8 cellular contexts compared by ENCODE assay signal in genomic region chr2:26298638-26299393, GRCh38. TPM values are rescaled to one million over a fixed set of nuclear protein-coding genes. Genes with fewer than 3 reads are reported as not detected.
A peak's percentile ranks its signal among the peaks of the same experiment; 100 is the strongest.
DNase-seq lines count a peak whose midpoint lies in the region; ATAC-seq and TF ChIP-seq lines count a peak whose summit lies in the region.

No MANE protein-coding gene starts in this region.

- peak overlapping the region; percentile 74 for H3K18ac ChIP-seq in H9 (ENCODE audit: insufficient read length, low read depth, low read length)

- H3K27ac Mint-ChIP-seq in H9 = no peak overlapping the region

- no peak overlapping the region for H2BK15ac ChIP-seq in H9 (ENCODE audit: low read depth, low read length)

- no peaks in the 10 kb centered on the region for H3K9me3 Mint-ChIP-seq in H9

- no peaks in the 10 kb centered on the region for H3K79me1 ChIP-seq in H9 (ENCODE audit: insufficient read depth, low read depth, low read length, poor library complexity, severe bottlenecking)

- no peak overlapping the region for H2AK5ac ChIP-seq in H9 (ENCODE audit: insufficient read length, low read length)

- H3T11ph ChIP-seq in H9 (ENCODE audit: low read length) = no peak overlapping the region

- H4K91ac ChIP-seq in H9 (ENCODE audit: insufficient read length, low read depth, low read length) = no peak overlapping the region

- no peaks in the 10 kb centered on the region for H3K36me3 ChIP-seq in mucosa of rectum (ENCODE audit: control insufficient read depth in 2 of 2, insufficient read depth in 2 of 2, low read length in 2 of 2)
- H3K36me3 ChIP-seq in tibial artery = no peaks in the 10 kb centered on the region

- H3K14ac ChIP-seq in H9 (ENCODE audit: insufficient read depth, low read length) = peak overlapping the region; percentile 53

- H3K4me1 Mint-ChIP-seq in H9 = peaks cover 0 to 7% of the 10 kb centered on the region in 2 experiments; a peak in 3 of 4 replicates

- H3K4me1 ChIP-seq in H9 (ENCODE audit: insufficient read depth, low read length) (peaks cover 6% of the 10 kb centered on the region; the same call in 1 of the 2 replicates), mucosa of rectum (ENCODE audit: control insufficient read depth in 2 of 2, insufficient read depth in 2 of 2, low read length in 2 of 2) (peaks cover 3 to 6% of the 10 kb centered on the region in 2 donors), tibial artery (peaks cover 0 to 16% (median 7%) of the 10 kb centered on the region in 4 donors)

- no peak overlapping the region for H4K5ac ChIP-seq in H9 (ENCODE audit: insufficient read length, low read depth, low read length)

- intact Hi-C loops in tibial artery (cut with DNase I; ENCODE audit: low total_unique reads) = no loop called here

- peaks cover 15% of the 10 kb centered on the region for H3K23me2 ChIP-seq in H9 (ENCODE audit: insufficient read length, low read depth, low read length, poor library complexity, severe bottlenecking)

- TF ChIP-seq CTCF in H9 (conservative IDR thresholded peaks at IDR 0.05) (no peak), epithelial cell of esophagus (IDR thresholded peaks at IDR 0.05; ENCODE audit: insufficient read depth, low read depth, low read length, missing control alignments) (no peak), tibial artery (IDR thresholded peaks at IDR 0.05) (no peak)

- H3K9me3 ChIP-seq in H9 (ENCODE audit: control insufficient read depth, low read depth, low read length) (no peaks in the 10 kb centered on the region), mucosa of rectum (ENCODE audit: control insufficient read depth in 2 of 2, low read length in 2 of 2) (no peaks in the 10 kb centered on the region), tibial artery (no peaks in the 10 kb centered on the region)

- no peak overlapping the region for H3K4me3 Mint-ChIP-seq in H9

- DNase-seq in H9 = peak; percentile 56
- DNase-seq in activated CD4-positive, alpha-beta T cell treated with anti-CD3 and anti-CD28 coated beads for 4 hours = peak; percentile 27 to 36
- peak; percentile 71 for DNase-seq in epithelial cell of esophagus (ENCODE audit: low read depth)
- DNase-seq in tibial artery = peak; percentile 62 to 77
- no peak for DNase-seq in NCI-H510A (lab: John Stamatoyannopoulos, UW)

- peak overlapping the region; percentile 2 for H2AFZ ChIP-seq in H9 (ENCODE audit: low read length)

- H3K27ac ChIP-seq in H9 (ENCODE audit: insufficient read length, low read depth, low read length) (peak overlapping the region; percentile 66), mucosa of rectum (ENCODE audit: low read depth in 2 of 2, low read length in 2 of 2) (peak overlapping the region; percentile 65 to 69), tibial artery (peak overlapping the region; percentile 79 to 81)

- H2BK20ac ChIP-seq in H9 (ENCODE audit: low read depth, low read length, poor library complexity, severe bottlenecking) = no peak overlapping the region

- H3K27me3 Mint-ChIP-seq in H9 (ENCODE audit: low read depth) = peaks cover 14% of the 10 kb centered on the region; the same call in 1 of the 2 replicates

- no peak overlapping the region for H3K23ac ChIP-seq in H9 (ENCODE audit: insufficient read length, low read depth, low read length)

- no peaks in the 10 kb centered on the region for H3K27me3 ChIP-seq in H9 (ENCODE audit: insufficient read depth, low read length)
- no peaks in the 10 kb centered on the region for H3K27me3 ChIP-seq in mucosa of rectum (ENCODE audit: control insufficient read depth in 2 of 2, insufficient read depth in 2 of 2, low read length in 2 of 2)
- no peaks in the 10 kb centered on the region for H3K27me3 ChIP-seq in tibial artery

- H3K4me3 ChIP-seq in epithelial cell of esophagus (ENCODE audit: low read length) (peak overlapping the region; percentile 49), mucosa of rectum (ENCODE audit: low read length in 2 of 2) (peak overlapping the region; percentile 49 to 74), tibial artery (peak overlapping the region; percentile 59)

- H3K4ac ChIP-seq in H9 (ENCODE audit: low read depth, low read length) = no peak overlapping the region

- no peak overlapping the region for H3K56ac ChIP-seq in H9 (ENCODE audit: insufficient read length, low read depth, low read length)

- H3K9ac ChIP-seq in H9 (ENCODE audit: extremely low read depth, insufficient read length, low read length) (peak overlapping the region; percentile 73), mucosa of rectum (ENCODE audit: low read depth in 1 of 2, low read length in 2 of 2) (peak overlapping the region; percentile 24 to 52)

- no peak for ATAC-seq in GM19328 (IDR thresholded peaks at IDR 0.05; ENCODE audit: unreplicated experiment)
- no peak for ATAC-seq in HG02885 (IDR thresholded peaks at IDR 0.05; ENCODE audit: poor library complexity, unreplicated experiment)

- no peak overlapping the region for H4K8ac ChIP-seq in H9 (replicated peaks; ENCODE audit: insufficient read length, low read depth, low read length)

- no CpG with 5 or more reads among the region's 30 CpGs for WGBS in H9 (ENCODE audit: extremely low coverage, insufficient read length, low lambda C conversion rate)

- H3K36me3 Mint-ChIP-seq in H9 (ENCODE audit: insufficient read depth in 1 of 3, low read depth in 3 of 3) = no peaks in the 10 kb centered on the region

- H3K79me2 ChIP-seq in H9 (ENCODE audit: insufficient read depth, low read length) = no peaks in the 10 kb centered on the region

- H2BK12ac ChIP-seq in H9 (ENCODE audit: insufficient read length, low read depth, low read length) = no peak overlapping the region

- H3K4me2 ChIP-seq in H9 (ENCODE audit: insufficient read depth, insufficient read length, low read length) = peak overlapping the region; percentile 82

- no peak overlapping the region for H2BK120ac ChIP-seq in H9 (ENCODE audit: low read depth, low read length, poor library complexity, severe bottlenecking)

- H2BK5ac ChIP-seq in H9 (ENCODE audit: insufficient read length, low read length) = no peak overlapping the region

- no peaks in the 10 kb centered on the region for H4K20me1 ChIP-seq in H9 (ENCODE audit: control insufficient read depth, insufficient read depth, insufficient read length)

RNA-seq across cellular contexts. Expression of gene SELENOI, which starts 47.1 kb away (rescaled TPM):
- total RNA-seq in H9 (2021) = 41.9 and 43.4 TPM in 2 replicates

RNA-seq across cellular contexts. Expression of gene ADGRF3, which starts 47.8 kb away (rescaled TPM):
- 0.09 and 0.29 TPM in 2 replicates for total RNA-seq in H9 (2021)

RNA-seq across cellular contexts. Expression of gene HADHB, which starts 54.1 kb away (rescaled TPM):
- total RNA-seq in H9 (2021) = 41.3 and 44.2 TPM in 2 replicates

RNA-seq across cellular contexts. Expression of gene HADHA, which starts 54.4 kb away (rescaled TPM):
- 111 and 112 TPM in 2 replicates for total RNA-seq in H9 (2021)
